In genomic region chr20:62027698-62028321, GRCh38 we compare ENCODE assay signal across 17 cellular contexts.
"Had no signal": no experiment of that assay in that cellular context is flagged by ENCODE, and none has a peak within 500 bp of the region (broad histone marks: within the 10 kb centered on the region; RNA-seq: fewer than 3 reads in every experiment).

No MANE protein-coding gene starts in this region.

- H3K4me3 Mint-ChIP-seq: dendritic cell treated with granulocyte-macrophage colony-stimulating factor and Interleukin-4, amounts not matched to agents 40 ng/mL and 50 ng/mL, for 4 days had no signal

- ATAC-seq: left colon had no signal

- H3K27me3 Mint-ChIP-seq: dendritic cell treated with granulocyte-macrophage colony-stimulating factor and Interleukin-4, amounts not matched to agents 40 ng/mL and 50 ng/mL, for 4 days had no signal

- H3K27ac ChIP-seq: breast epithelium, epithelial cell of prostate, neutrophil, transverse colon had no signal

- H3K27ac Mint-ChIP-seq: dendritic cell treated with granulocyte-macrophage colony-stimulating factor and Interleukin-4, amounts not matched to agents 40 ng/mL and 50 ng/mL, for 4 days had no signal

- H3K9me3 ChIP-seq: breast epithelium, neutrophil, transverse colon had no signal

- H3K36me3 ChIP-seq: breast epithelium, neutrophil, transverse colon had no signal

- DNase-seq: activated CD4-positive, alpha-beta T cell treated with anti-CD3 and anti-CD28 coated beads, Interleukin-2, amount 50 U/mL, for 1 hour; activated CD4-positive, CD25-positive, alpha-beta regulatory T cell; activated CD8-positive, alpha-beta memory T cell treated with anti-CD3 and anti-CD28 coated beads for 24 hours; anterior cingulate cortex; effector memory CD4-positive, alpha-beta T cell; foreskin melanocyte; left colon; midbrain; stimulated activated CD4-positive, alpha-beta T cell treated with anti-CD3 and anti-CD28 coated beads, Interleukin-4, amount 100 ng/mL, for 1 hour; stimulated activated naive CD4-positive, alpha-beta T cell treated with Interleukin-2 at 50 U/mL for 16 hours; substantia nigra; transverse colon had no signal

- H3K4me3 ChIP-seq: breast epithelium, lung, transverse colon had no signal

- H3K9me3 Mint-ChIP-seq: dendritic cell treated with granulocyte-macrophage colony-stimulating factor and Interleukin-4, amounts not matched to agents 40 ng/mL and 50 ng/mL, for 4 days had no signal

- H3K27me3 ChIP-seq: breast epithelium, neutrophil, transverse colon had no signal
